Comparison of ENCODE assay signal across 7 cellular contexts in the genomic region with DNA sequence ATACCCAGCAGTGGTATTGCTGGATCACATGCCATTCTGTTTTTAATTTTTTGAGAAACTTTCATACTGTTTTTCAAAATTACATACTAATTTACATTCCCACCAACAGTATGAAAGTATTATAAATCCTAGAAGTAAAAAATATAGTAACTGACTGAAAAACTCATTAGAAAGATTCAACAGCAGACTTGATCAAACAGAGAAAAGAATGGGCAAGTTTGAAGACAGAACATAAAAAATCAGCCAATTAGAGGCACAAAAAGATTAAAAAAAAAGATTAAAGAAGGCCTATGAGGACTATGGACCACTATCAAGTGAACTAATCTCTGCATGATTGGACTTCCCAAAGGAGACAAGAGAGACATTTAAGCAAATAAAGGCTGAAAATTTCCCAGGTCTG.
"Had no signal": no experiment of that assay in that cellular context is flagged by ENCODE, and none has a peak within 500 bp of the region (broad histone marks: within the 10 kb centered on the region; RNA-seq: fewer than 3 reads in every experiment).

No MANE protein-coding gene starts in this region.

- H3K27me3 Mint-ChIP-seq: IgD-negative memory B cell had no signal

- DNase-seq: IMR-90, KBM-7, KG1 had no signal

- H3K27ac ChIP-seq: HL-60 had no signal

- H3K4me3 Mint-ChIP-seq: IgD-negative memory B cell had no signal

- H3K27ac Mint-ChIP-seq: IgD-negative memory B cell had no signal

- H3K4me3 ChIP-seq: K562 had no signal

- FAIRE-seq: HTR-8/SVneo, K562 had no signal

- ATAC-seq: K562 had no signal

- H3K4me1 Mint-ChIP-seq: IgD-negative memory B cell had no signal
